8 cellular contexts compared by ENCODE assay signal in the genomic region with DNA sequence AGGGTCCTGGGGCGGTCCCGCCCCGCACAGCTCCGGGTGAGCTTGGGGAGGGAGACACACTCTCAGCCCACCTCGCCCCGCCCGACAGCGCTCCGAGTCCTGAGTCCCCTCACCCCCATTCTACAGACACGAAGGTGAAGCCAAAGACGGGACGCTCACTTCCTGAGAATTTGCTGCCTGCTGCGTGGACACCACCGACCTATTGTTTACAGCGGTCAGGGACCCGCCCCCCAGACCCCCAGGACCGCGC. TPM values are rescaled to one million over a fixed set of nuclear protein-coding genes. Genes with fewer than 3 reads are reported as not detected.
DNase-seq lines count a peak whose midpoint lies in the region; TF ChIP-seq lines count a peak whose summit lies in the region.

No MANE protein-coding gene starts in this region.

- peak overlapping the region; percentile 67 for H4K91ac ChIP-seq in trophoblast cell (ENCODE audit: low read depth, low read length)

- peaks cover 17% of the 10 kb centered on the region for H3K79me2 ChIP-seq in trophoblast cell (ENCODE audit: control insufficient read depth, insufficient read depth, low read length, poor library complexity)

- H2BK120ac ChIP-seq in trophoblast cell (ENCODE audit: insufficient read depth, low read length, poor library complexity), result no peak overlapping the region

- H3K27me3 Mint-ChIP-seq in T-helper 1 cell treated with Interleukin-12 subunit alpha and Interleukin-12 subunit beta and Interleukin-4 antibody, amounts not matched to agents 30 μg/mL and 1 μg/mL, for 36 hours (ENCODE audit: low read depth), result peaks cover 3% of the 10 kb centered on the region

- peak overlapping the region; percentile 85 for H4K8ac ChIP-seq in trophoblast cell (ENCODE audit: low read depth, low read length)

- peak overlapping the region; percentile 85 for H3K4me2 ChIP-seq in trophoblast cell (ENCODE audit: low read length)

- intact Hi-C loops in esophagus muscularis mucosa (cut with DNase I), result loop anchor here (5.0 kb wide), 1 partner anchor 95 kb away; no protein-coding TSS in a partner anchor

- WGBS in esophagus muscularis mucosa, result 0% methylated on average over 13 of the region's 18 CpGs
- WGBS in trophoblast cell (ENCODE audit: extremely low coverage, insufficient coverage, insufficient read length), result no CpG with 5 or more reads among the region's 18 CpGs

- H2AFZ ChIP-seq in trophoblast cell (ENCODE audit: insufficient read depth, low read length, poor library complexity), result peak overlapping the region; percentile 79

- DNase-seq in T-helper 1 cell (no peak), SJCRH30 (no peak), esophagus muscularis mucosa (ENCODE audit: extremely low spot score) (no peak), trophoblast cell (peak in 1 of 2 donors; percentile 48), NCI-H1694 treated with DMSO at 0.1 percent for 48 hours (lab: John Stamatoyannopoulos, UW) (no peak), SKM-1 treated with dmso at 0.1 percent for 144 hours (lab: John Stamatoyannopoulos, UW; ENCODE audit: unreplicated experiment) (no peak), NOMO-1 (lab: John Stamatoyannopoulos, UW; ENCODE audit: unreplicated experiment in 2 of 2) (no peak)

- TF ChIP-seq POLR2A in esophagus muscularis mucosa (IDR thresholded peaks at IDR 0.05; ENCODE audit: low read depth), result no peak

- H3K9me3 ChIP-seq in SJCRH30 (replicated peaks), result no peaks in the 10 kb centered on the region
- no peaks in the 10 kb centered on the region for H3K9me3 ChIP-seq in esophagus muscularis mucosa
- H3K9me3 ChIP-seq in trophoblast cell (ENCODE audit: insufficient read depth, low read depth, low read length), result no peaks in the 10 kb centered on the region

- H3K4ac ChIP-seq in trophoblast cell (ENCODE audit: low read depth, low read length), result no peak overlapping the region

- no peak for TF ChIP-seq CTCF in esophagus muscularis mucosa (IDR thresholded peaks at IDR 0.05)

- H3K27ac Mint-ChIP-seq in T-helper 1 cell treated with Interleukin-12 subunit alpha and Interleukin-12 subunit beta and Interleukin-4 antibody, amounts not matched to agents 30 μg/mL and 1 μg/mL, for 36 hours, result peak overlapping the region; percentile 99

- peaks cover 46% of the 10 kb centered on the region for H3K36me3 Mint-ChIP-seq in T-helper 1 cell treated with Interleukin-12 subunit alpha and Interleukin-12 subunit beta and Interleukin-4 antibody, amounts not matched to agents 30 μg/mL and 1 μg/mL, for 36 hours (ENCODE audit: low read depth)

- H3K4me1 ChIP-seq in SJCRH30 (no peaks in the 10 kb centered on the region), esophagus muscularis mucosa (peaks cover 21 to 39% (median 26%) of the 10 kb centered on the region in 4 donors), trophoblast cell (ENCODE audit: control insufficient read depth in 1 of 2, insufficient read depth in 2 of 2, low read length in 2 of 2) (peaks cover 4 to 10% of the 10 kb centered on the region in 2 experiments)

- H3K23ac ChIP-seq in trophoblast cell (ENCODE audit: low read length), result no peak overlapping the region

- H3K18ac ChIP-seq in trophoblast cell (ENCODE audit: low read length), result peak overlapping the region; percentile 64

- H3K36me3 ChIP-seq in SJCRH30, result 0 out of 2 replicates have a peak, but pooled peaks cover 4% of the 10 kb centered on the region
- H3K36me3 ChIP-seq in esophagus muscularis mucosa, result no peaks in the 10 kb centered on the region
- no peaks in the 10 kb centered on the region for H3K36me3 ChIP-seq in trophoblast cell (ENCODE audit: control insufficient read depth in 1 of 2, insufficient read depth in 2 of 2, low read length in 2 of 2)

- H3K4me3 Mint-ChIP-seq in T-helper 1 cell treated with Interleukin-12 subunit alpha and Interleukin-12 subunit beta and Interleukin-4 antibody, amounts not matched to agents 30 μg/mL and 1 μg/mL, for 36 hours, result peak overlapping the region; percentile 99

- H3K4me3 ChIP-seq in SJCRH30 (peak overlapping the region; percentile 63), esophagus muscularis mucosa (peak overlapping the region; percentile 88 to 96 (median 92)), trophoblast cell (ENCODE audit: low read depth, low read length) (peak overlapping the region; percentile 93)

- H3K9me3 Mint-ChIP-seq in T-helper 1 cell treated with Interleukin-12 subunit alpha and Interleukin-12 subunit beta and Interleukin-4 antibody, amounts not matched to agents 30 μg/mL and 1 μg/mL, for 36 hours, result peaks cover 48% of the 10 kb centered on the region

- H2BK5ac ChIP-seq in trophoblast cell (ENCODE audit: low read depth, low read length, poor library complexity), result no peak overlapping the region

- H3K14ac ChIP-seq in trophoblast cell (ENCODE audit: low read length), result peak overlapping the region; percentile 60

- H2AK5ac ChIP-seq in trophoblast cell (ENCODE audit: low read length), result no peak overlapping the region

- no peak for TF ChIP-seq EP300 in esophagus muscularis mucosa (IDR thresholded peaks at IDR 0.05)

- H3K27ac ChIP-seq in SJCRH30 (no peak overlapping the region), esophagus muscularis mucosa (replicated peaks in 1 of 4) (peak overlapping the region; percentile 90 to 98 (median 96)), trophoblast cell (ENCODE audit: low read depth, low read length) (peak overlapping the region; percentile 30)

- peak overlapping the region; percentile 88 for H3K9ac ChIP-seq in trophoblast cell (ENCODE audit: low read length)

- peaks cover 18% of the 10 kb centered on the region for H3K4me1 Mint-ChIP-seq in T-helper 1 cell treated with Interleukin-12 subunit alpha and Interleukin-12 subunit beta and Interleukin-4 antibody, amounts not matched to agents 30 μg/mL and 1 μg/mL, for 36 hours (ENCODE audit: low read depth)

- H3K79me1 ChIP-seq in trophoblast cell (ENCODE audit: low read length), result peaks cover 14% of the 10 kb centered on the region

- H2BK12ac ChIP-seq in trophoblast cell (ENCODE audit: low read length), result no peak overlapping the region

- H3K27me3 ChIP-seq in SJCRH30 (no peaks in the 10 kb centered on the region), esophagus muscularis mucosa (no peaks in the 10 kb centered on the region), trophoblast cell (ENCODE audit: insufficient read depth, low read length) (no peaks in the 10 kb centered on the region)

- peak overlapping the region; percentile 3 for H4K12ac ChIP-seq in trophoblast cell (ENCODE audit: low read depth, low read length)

RNA-seq across cellular contexts. Expression of gene ZNF141, which starts 0.8 kb away (rescaled TPM):
- 11.8 and 17.4 TPM in 2 replicates for total RNA-seq in SJCRH30 (2014; rRNA removed; shearing (Covaris generic))
- 10 to 100 TPM in 2 of 4 donors, 1 to 10 TPM in 2; 8.6 to 15.0 (median 10.1) TPM for total RNA-seq in esophagus muscularis mucosa
- polyA plus RNA-seq in trophoblast cell (2013), result 7.4 and 7.7 TPM in 2 replicates

RNA-seq across cellular contexts. Expression of gene ZNF732, which starts 31.5 kb away (rescaled TPM):
- total RNA-seq in SJCRH30 (2014; rRNA removed; shearing (Covaris generic)), result not detected in 2 replicates
- total RNA-seq in esophagus muscularis mucosa, result under 1 TPM in 1 of 4 donors, not detected in 3; 0.50 TPM
- polyA plus RNA-seq in trophoblast cell (2013), result 2.7 and 3.0 TPM in 2 replicates
